Comparison of ENCODE assay signal across 7 cellular contexts in genomic region chr7:36526720-36527548, GRCh38.
DNase-seq lines count a peak whose midpoint lies in the region; ATAC-seq and TF ChIP-seq lines count a peak whose summit lies in the region.

No MANE protein-coding gene starts in this region.

- H3K9me3 ChIP-seq in mesodermal cell (ENCODE audit: control insufficient read depth, low read length) (no peaks in the 10 kb centered on the region), transverse colon (no peaks in the 10 kb centered on the region)

- no peak for TF ChIP-seq POLR2A in transverse colon (IDR thresholded peaks at IDR 0.05)

- peaks cover 44% of the 10 kb centered on the region for H3K36me3 Mint-ChIP-seq in T-helper 2 cell treated with Interferon-gamma antibody and Interleukin-4, amounts not matched to agents 5 μg/mL and 100 μg/mL, for 36 hours (ENCODE audit: low read depth)

- peaks cover 25% of the 10 kb centered on the region for H3K4me1 Mint-ChIP-seq in T-helper 2 cell treated with Interferon-gamma antibody and Interleukin-4, amounts not matched to agents 5 μg/mL and 100 μg/mL, for 36 hours (ENCODE audit: low read depth)

- DNase-seq in T-helper 2 cell treated with Interferon-gamma antibody and Interleukin-4, amounts not matched to agents 5 μg/mL and 100 μg/mL, for 36 hours (ENCODE audit: low spot score), result peak; percentile 20
- no peak for DNase-seq in T-helper 9 cell
- no peak for DNase-seq in NCI-H2171 (lab: John Stamatoyannopoulos, UW)
- DNase-seq in transverse colon, result no peak

- peak overlapping the region; percentile 50 for H3K27ac ChIP-seq in mesodermal cell (ENCODE audit: low read depth, low read length, severe bottlenecking)
- no peak overlapping the region for H3K27ac ChIP-seq in transverse colon

- in situ Hi-C loops in transverse colon (cut with MboI; ENCODE audit: low pct_ligation_motif_present in 1 of 4, low pct_unique_long_range_greater_than_20kb in 1 of 4, low sequenced_read_pairs in 3 of 4), result no loop called here

- ATAC-seq in GM18907 (IDR thresholded peaks at IDR 0.05; ENCODE audit: unreplicated experiment) (peak; percentile 91), HG03064 (IDR thresholded peaks at IDR 0.05; ENCODE audit: low read depth, unreplicated experiment) (peak; percentile 78)

- TF ChIP-seq EP300 in transverse colon (IDR thresholded peaks at IDR 0.05; ENCODE audit: low read depth), result no peak

- H3K4me3 Mint-ChIP-seq in T-helper 2 cell treated with Interferon-gamma antibody and Interleukin-4, amounts not matched to agents 5 μg/mL and 100 μg/mL, for 36 hours, result no peak overlapping the region

- WGBS in mesodermal cell (ENCODE audit: insufficient coverage in 2 of 2), 2 experiments, result 100% methylated on average over 1 to 2 of the region's 3 CpGs
- 82 to 84% methylated on average over 3 of the region's 3 CpGs for WGBS in transverse colon (ENCODE audit: low coverage in 1 of 2), 2 donors

- TF ChIP-seq CTCF in transverse colon (IDR thresholded peaks at IDR 0.05), result no peak

- H3K27ac Mint-ChIP-seq in T-helper 2 cell treated with Interferon-gamma antibody and Interleukin-4, amounts not matched to agents 5 μg/mL and 100 μg/mL, for 36 hours, result peak overlapping the region; percentile 51

- peaks cover 27% of the 10 kb centered on the region for H3K4me1 ChIP-seq in mesodermal cell (ENCODE audit: control insufficient read depth, insufficient read depth, low read length, poor library complexity, severe bottlenecking)
- no peaks in the 10 kb centered on the region for H3K4me1 ChIP-seq in transverse colon

- H3K36me3 ChIP-seq in mesodermal cell (ENCODE audit: control insufficient read depth, insufficient read depth, low read length) (no peaks in the 10 kb centered on the region), transverse colon (no peaks in the 10 kb centered on the region)

- H3K27me3 Mint-ChIP-seq in T-helper 2 cell treated with Interferon-gamma antibody and Interleukin-4, amounts not matched to agents 5 μg/mL and 100 μg/mL, for 36 hours (ENCODE audit: low read depth), result no peaks in the 10 kb centered on the region

- no peaks in the 10 kb centered on the region for H3K27me3 ChIP-seq in transverse colon

- no peaks in the 10 kb centered on the region for H3K9me3 Mint-ChIP-seq in T-helper 2 cell treated with Interferon-gamma antibody and Interleukin-4, amounts not matched to agents 5 μg/mL and 100 μg/mL, for 36 hours

- intact Hi-C loops in transverse colon (cut with DNase I; ENCODE audit: low total_unique reads), result no loop called here

- H3K4me3 ChIP-seq in mesodermal cell (ENCODE audit: extremely low read depth, insufficient read depth, low read length, poor library complexity, severe bottlenecking) (no peak overlapping the region), transverse colon (no peak overlapping the region)
